ENCODE assay signal across 1 cellular context in the genomic region with DNA sequence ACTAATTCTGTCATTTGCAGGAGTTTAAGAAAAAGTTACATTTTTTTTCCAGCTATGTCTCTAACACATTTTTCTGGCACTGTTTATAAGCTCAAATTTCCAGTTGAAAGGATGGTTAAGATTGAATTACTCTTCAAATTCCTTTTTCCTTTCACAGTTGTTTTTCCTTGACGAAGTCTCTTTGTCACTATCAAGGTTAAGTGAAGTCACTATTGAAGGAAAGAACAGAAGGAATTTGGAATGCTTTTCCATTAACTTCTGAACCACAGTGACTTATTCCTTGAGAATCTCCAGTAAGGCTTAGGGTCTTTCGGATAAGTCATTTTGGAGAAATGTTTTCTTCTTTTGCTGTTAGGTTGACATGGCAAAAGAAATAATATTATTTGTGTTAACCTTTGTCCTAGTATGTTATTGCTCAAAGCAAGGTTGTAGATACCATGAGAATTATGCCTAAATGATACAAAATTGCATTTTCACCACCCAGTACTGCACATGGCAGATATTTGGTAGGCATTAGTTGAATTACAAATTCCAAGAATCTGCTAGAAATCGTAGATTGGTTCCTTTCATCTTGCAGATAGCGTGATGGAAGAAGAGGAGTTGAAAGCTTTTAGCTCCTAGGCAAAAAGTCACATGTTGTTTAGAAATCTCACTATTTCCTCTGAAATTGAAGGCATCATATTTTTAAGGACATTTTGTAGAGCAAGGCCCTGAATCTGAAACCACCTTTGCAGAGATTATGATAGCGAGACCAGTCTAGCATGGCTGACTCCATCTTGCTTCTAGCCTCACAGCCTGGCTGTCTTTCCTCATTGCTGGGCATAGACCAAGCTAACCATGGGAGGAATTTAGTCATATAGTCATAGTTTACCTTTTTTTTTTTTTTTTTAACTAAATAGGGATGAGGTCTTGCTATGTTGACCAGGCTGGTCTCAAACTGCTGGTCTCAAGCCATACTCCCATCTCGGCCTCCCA.
A peak's percentile ranks its signal among the peaks of the same experiment; 100 is the strongest.
TF ChIP-seq lines count a peak whose summit lies in the region.

No MANE protein-coding gene starts in this region.

TF ChIP-seq in SK-N-SH, 30 proteins besides CTCF, POLR2A, EP300 and RAD21 (continued from another document):
- TF ChIP-seq, protein P1, sequence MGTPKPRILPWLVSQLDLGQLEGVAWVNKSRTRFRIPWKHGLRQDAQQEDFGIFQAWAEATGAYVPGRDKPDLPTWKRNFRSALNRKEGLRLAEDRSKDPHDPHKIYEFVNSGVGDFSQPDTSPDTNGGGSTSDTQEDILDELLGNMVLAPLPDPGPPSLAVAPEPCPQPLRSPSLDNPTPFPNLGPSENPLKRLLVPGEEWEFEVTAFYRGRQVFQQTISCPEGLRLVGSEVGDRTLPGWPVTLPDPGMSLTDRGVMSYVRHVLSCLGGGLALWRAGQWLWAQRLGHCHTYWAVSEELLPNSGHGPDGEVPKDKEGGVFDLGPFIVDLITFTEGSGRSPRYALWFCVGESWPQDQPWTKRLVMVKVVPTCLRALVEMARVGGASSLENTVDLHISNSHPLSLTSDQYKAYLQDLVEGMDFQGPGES (IDR thresholded peaks at IDR 0.05; ENCODE audit: low read depth, low read length): no peak
- TF ChIP-seq ELF1 (IDR thresholded peaks at IDR 0.05) (no peak), FOSL2 (IDR thresholded peaks at IDR 0.05; ENCODE audit: borderline replicate concordance, low read depth) (no peak), NRF1 (IDR thresholded peaks at IDR 0.05; ENCODE audit: low read depth, low read length) (no peak), RXRA (IDR thresholded peaks at IDR 0.05; ENCODE audit: borderline replicate concordance, low read depth) (peak; percentile 50; the same call in 1 of the 2 replicates), POLR2AphosphoS5 (IDR thresholded peaks at IDR 0.05; ENCODE audit: low read depth, low read length) (no peak), MAX (IDR thresholded peaks at IDR 0.05; ENCODE audit: low read depth) (no peak), MEF2A (IDR thresholded peaks at IDR 0.05; ENCODE audit: borderline replicate concordance, low read depth) (no peak), TCF12 (IDR thresholded peaks at IDR 0.05) (peak; percentile 55), TEAD4 (IDR thresholded peaks at IDR 0.05; ENCODE audit: borderline replicate concordance, insufficient read depth) (no peak)
- TF ChIP-seq, protein P2, sequence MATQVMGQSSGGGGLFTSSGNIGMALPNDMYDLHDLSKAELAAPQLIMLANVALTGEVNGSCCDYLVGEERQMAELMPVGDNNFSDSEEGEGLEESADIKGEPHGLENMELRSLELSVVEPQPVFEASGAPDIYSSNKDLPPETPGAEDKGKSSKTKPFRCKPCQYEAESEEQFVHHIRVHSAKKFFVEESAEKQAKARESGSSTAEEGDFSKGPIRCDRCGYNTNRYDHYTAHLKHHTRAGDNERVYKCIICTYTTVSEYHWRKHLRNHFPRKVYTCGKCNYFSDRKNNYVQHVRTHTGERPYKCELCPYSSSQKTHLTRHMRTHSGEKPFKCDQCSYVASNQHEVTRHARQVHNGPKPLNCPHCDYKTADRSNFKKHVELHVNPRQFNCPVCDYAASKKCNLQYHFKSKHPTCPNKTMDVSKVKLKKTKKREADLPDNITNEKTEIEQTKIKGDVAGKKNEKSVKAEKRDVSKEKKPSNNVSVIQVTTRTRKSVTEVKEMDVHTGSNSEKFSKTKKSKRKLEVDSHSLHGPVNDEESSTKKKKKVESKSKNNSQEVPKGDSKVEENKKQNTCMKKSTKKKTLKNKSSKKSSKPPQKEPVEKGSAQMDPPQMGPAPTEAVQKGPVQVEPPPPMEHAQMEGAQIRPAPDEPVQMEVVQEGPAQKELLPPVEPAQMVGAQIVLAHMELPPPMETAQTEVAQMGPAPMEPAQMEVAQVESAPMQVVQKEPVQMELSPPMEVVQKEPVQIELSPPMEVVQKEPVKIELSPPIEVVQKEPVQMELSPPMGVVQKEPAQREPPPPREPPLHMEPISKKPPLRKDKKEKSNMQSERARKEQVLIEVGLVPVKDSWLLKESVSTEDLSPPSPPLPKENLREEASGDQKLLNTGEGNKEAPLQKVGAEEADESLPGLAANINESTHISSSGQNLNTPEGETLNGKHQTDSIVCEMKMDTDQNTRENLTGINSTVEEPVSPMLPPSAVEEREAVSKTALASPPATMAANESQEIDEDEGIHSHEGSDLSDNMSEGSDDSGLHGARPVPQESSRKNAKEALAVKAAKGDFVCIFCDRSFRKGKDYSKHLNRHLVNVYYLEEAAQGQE (IDR thresholded peaks at IDR 0.05; ENCODE audit: low read depth, low read length): no peak
- TF ChIP-seq, protein P3, sequence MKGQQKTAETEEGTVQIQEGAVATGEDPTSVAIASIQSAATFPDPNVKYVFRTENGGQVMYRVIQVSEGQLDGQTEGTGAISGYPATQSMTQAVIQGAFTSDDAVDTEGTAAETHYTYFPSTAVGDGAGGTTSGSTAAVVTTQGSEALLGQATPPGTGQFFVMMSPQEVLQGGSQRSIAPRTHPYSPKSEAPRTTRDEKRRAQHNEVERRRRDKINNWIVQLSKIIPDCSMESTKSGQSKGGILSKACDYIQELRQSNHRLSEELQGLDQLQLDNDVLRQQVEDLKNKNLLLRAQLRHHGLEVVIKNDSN (IDR thresholded peaks at IDR 0.05; ENCODE audit: borderline replicate concordance, low read depth): no peak
TF ChIP-seq in SK-N-SH: peak in this region for 5.
